ENCODE assay signal across 17 cellular contexts in genomic region chr1:12080773-12081556, GRCh38. TPM values are rescaled to one million over a fixed set of nuclear protein-coding genes. Genes with fewer than 3 reads are reported as not detected.
"Had no signal": no experiment of that assay in that cellular context is flagged by ENCODE, and none has a peak within 500 bp of the region (broad histone marks: within the 10 kb centered on the region; RNA-seq: fewer than 3 reads in every experiment).

No MANE protein-coding gene starts in this region.

- H3K4me1 ChIP-seq: breast epithelium, psoas muscle, right lobe of liver had no signal

- H3K27ac ChIP-seq: breast epithelium, dorsolateral prefrontal cortex, psoas muscle, right lobe of liver had no signal

- H3K4me3 ChIP-seq: breast epithelium, dorsolateral prefrontal cortex, psoas muscle, right lobe of liver had no signal

- DNase-seq: activated CD4-positive, CD25-positive, alpha-beta regulatory T cell treated with anti-CD3 and anti-CD28 coated beads, Interleukin-2, amount 50 U/mL, for 72 hours; activated gamma-delta T cell treated with Interleukin-2 at 50 U/mL for 16 hours; activated naive CD8-positive, alpha-beta T cell treated with anti-CD3 and anti-CD28 coated beads, Interleukin-2, amount 10 ng/mL, durations not matched to agents 7 days and 5 days; activated T-cell treated with anti-CD3 and anti-CD28 coated beads, Interleukin-2, amount 50 U/mL, for 4 hours; glutamatergic neuron; mammary epithelial cell; naive thymus-derived CD4-positive, alpha-beta T cell; occipital lobe; psoas muscle; stimulated activated CD4-positive, alpha-beta T cell treated with anti-CD3 and anti-CD28 coated beads, Interleukin-2, amount 100 ng/mL, for 24 hours; stimulated activated naive CD4-positive, alpha-beta T cell treated with Interleukin-2 at 50 U/mL for 16 hours had no signal

- H3K27ac Mint-ChIP-seq: type B pancreatic cell had no signal

- H3K27me3 ChIP-seq: breast epithelium, right lobe of liver had no signal

- H3K4me3 Mint-ChIP-seq: activated T-cell treated with anti-CD3 and anti-CD28 coated beads, Interleukin-2, amount 50 U/mL, for 4 hours; type B pancreatic cell had no signal

- H3K9me3 ChIP-seq: psoas muscle, right lobe of liver had no signal

- ATAC-seq: activated T-cell treated with anti-CD3 and anti-CD28 coated beads, Interleukin-2, amount 50 U/mL, for 4 hours; esophagus mucosa; left lobe of liver; naive thymus-derived CD4-positive, alpha-beta T cell; psoas muscle; right lobe of liver had no signal

- H3K36me3 ChIP-seq: breast epithelium, right lobe of liver had no signal

RNA-seq across cellular contexts. Expression of gene TNFRSF8, which starts 17.9 kb away (rescaled TPM):
- total RNA-seq: mammary epithelial cell, occipital lobe had no signal
